20 cellular contexts compared by ENCODE assay signal in the genomic region with DNA sequence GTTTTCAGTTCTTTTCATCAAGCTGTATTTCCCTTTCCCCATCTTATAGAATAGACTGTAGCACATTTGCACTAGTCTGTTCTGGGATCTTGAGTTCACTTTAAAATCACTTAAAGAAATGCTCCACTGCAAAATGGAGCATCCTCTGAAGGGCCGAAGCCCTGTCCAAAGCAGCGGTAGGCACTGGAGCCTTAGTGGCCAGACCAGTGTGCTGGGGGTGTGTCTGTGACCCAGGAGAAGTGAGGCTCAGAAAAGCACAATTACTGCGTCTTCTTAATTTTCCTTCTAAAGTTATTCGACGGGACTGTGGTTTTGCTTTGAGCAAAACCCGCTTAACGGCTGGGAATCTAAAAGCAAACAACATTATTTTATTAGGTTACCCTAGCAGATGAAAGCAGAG.
DNase-seq lines count a peak whose midpoint lies in the region; ATAC-seq and TF ChIP-seq lines count a peak whose summit lies in the region.
"Had no signal": no experiment of that assay in that cellular context is flagged by ENCODE, and none has a peak within 500 bp of the region (broad histone marks: within the 10 kb centered on the region; RNA-seq: fewer than 3 reads in every experiment).

No MANE protein-coding gene starts in this region.

- peaks cover 8% of the 10 kb centered on the region for H3K4me1 ChIP-seq in mesendoderm (ENCODE audit: control insufficient read depth, low read depth, low read length)
- H3K4me1 ChIP-seq in OCI-LY7 (ENCODE audit: insufficient read depth, low read length, poor library complexity, severe bottlenecking), result no peaks in the 10 kb centered on the region
- H3K4me1 ChIP-seq in uterus, result no peaks in the 10 kb centered on the region
- H3K4me1 ChIP-seq: BE2C had no signal

- no peak for ATAC-seq in GM18505 (IDR thresholded peaks at IDR 0.05; ENCODE audit: unreplicated experiment)
- no peak for ATAC-seq in GM18909 (IDR thresholded peaks at IDR 0.05; ENCODE audit: poor library complexity, unreplicated experiment)
- ATAC-seq: GM23338, K562 had no signal

- H3K36me3 ChIP-seq in mesendoderm (ENCODE audit: control insufficient read depth, insufficient read depth, low read length), result no peaks in the 10 kb centered on the region
- no peaks in the 10 kb centered on the region for H3K36me3 ChIP-seq in OCI-LY7 (ENCODE audit: insufficient read depth, low read length)
- no peaks in the 10 kb centered on the region for H3K36me3 ChIP-seq in uterus

- no peak for TF ChIP-seq POLR2A in GM18505 (IDR thresholded peaks at IDR 0.05; ENCODE audit: borderline replicate concordance, extremely low read depth, insufficient read depth, insufficient read length)
- no peak for TF ChIP-seq POLR2A in uterus (IDR thresholded peaks at IDR 0.05)

- no peak overlapping the region for H2BK15ac ChIP-seq in mesendoderm (replicated peaks; ENCODE audit: low read depth)

- H4K5ac ChIP-seq in mesendoderm (ENCODE audit: low read length), result no peak overlapping the region

- no CpG with 5 or more reads among the region's 7 CpGs for WGBS in mesendoderm (ENCODE audit: extremely low coverage, insufficient coverage, low lambda C conversion rate)

- H2BK5ac ChIP-seq in mesendoderm (ENCODE audit: low read length), result no peak overlapping the region

- TF ChIP-seq CTCF in VCaP (conservative IDR thresholded peaks at IDR 0.05) (no peak), OCI-LY7 (conservative IDR thresholded peaks at IDR 0.05; ENCODE audit: low read length) (no peak), uterus (IDR thresholded peaks at IDR 0.05) (no peak)

- no peak overlapping the region for H2BK120ac ChIP-seq in mesendoderm (ENCODE audit: low read depth, low read length)

- POLR2A ChIA-PET in OCI-LY7 (lab: Charles Lee), result interaction anchor here (0.6 kb wide), 2 partner anchors 33 to 178 kb away, joined by 3 to 4 read pairs; no protein-coding TSS in a partner anchor

- no peak overlapping the region for H2AFZ ChIP-seq in OCI-LY7 (ENCODE audit: low read length)
- H2AFZ ChIP-seq: GM23338 had no signal

- H3K79me1 ChIP-seq in mesendoderm (ENCODE audit: low read length), result no peaks in the 10 kb centered on the region

- CTCF ChIA-PET in OCI-LY7 (lab: Charles Lee; ENCODE audit: unreplicated experiment), result no interaction called here

- H3K27me3 ChIP-seq in mesendoderm (ENCODE audit: insufficient read depth, low read length, poor library complexity) (no peaks in the 10 kb centered on the region), uterus (peaks cover 0 to 3% of the 10 kb centered on the region in 2 donors)
- H3K27me3 ChIP-seq: BE2C had no signal

- H3K9me3 ChIP-seq in OCI-LY7 (ENCODE audit: low read length) (no peaks in the 10 kb centered on the region), uterus (no peaks in the 10 kb centered on the region)
- H3K9me3 ChIP-seq: BE2C had no signal

- H3K27ac ChIP-seq in VCaP (peak overlapping the region; percentile 62), mesendoderm (ENCODE audit: low read depth, low read length) (no peak overlapping the region), OCI-LY7 (ENCODE audit: low read depth, low read length, poor library complexity, severe bottlenecking) (no peak overlapping the region), uterus (no peak overlapping the region)
- H3K27ac ChIP-seq: HL-60 had no signal

- H3K23ac ChIP-seq in mesendoderm (ENCODE audit: low read length), result no peak overlapping the region

- intact Hi-C loops in OCI-LY7 (cut with micrococcal nuclease; ENCODE audit: unreplicated experiment), result no loop called here
- intact Hi-C loops in uterus (cut with DNase I; ENCODE audit: low total_unique reads), result no loop called here

- no peaks in the 10 kb centered on the region for H3K9me2 ChIP-seq in OCI-LY7 (ENCODE audit: insufficient read depth, low read length)

- H3K4me2 ChIP-seq in mesendoderm (ENCODE audit: low read length) (no peak overlapping the region), OCI-LY7 (ENCODE audit: low read length) (no peak overlapping the region)
- H3K4me2 ChIP-seq: GM23338 had no signal

- H3K56ac ChIP-seq in mesendoderm (ENCODE audit: low read length), result no peak overlapping the region

- H3K18ac ChIP-seq in mesendoderm (ENCODE audit: low read length), result peak overlapping the region; percentile 30

- DNase-seq in DMS79 treated with DMSO at 0.1 percent for 48 hours (lab: John Stamatoyannopoulos, UW) (peak; percentile 87), NCI-H187 treated with DMSO at 0.1 percent for 48 hours (lab: John Stamatoyannopoulos, UW) (peak; percentile 20), mesendoderm (no peak), OCI-LY7 (ENCODE audit: low spot score) (no peak), uterus (no peak)
- DNase-seq: ACHN; BE2C; C1 segment of cervical spinal cord; CD4-positive, CD25-positive, alpha-beta regulatory T cell; CD8-positive, alpha-beta memory T cell; COR-L47; GF-D8; HCEC 1CT; IMR-90 had no signal

- no peak overlapping the region for H4K8ac ChIP-seq in mesendoderm (ENCODE audit: low read depth, low read length)

- BruUV-seq in OCI-LY7 (replicated peaks; lab: Mats Ljungman, UMichigan), result no TSS peak

- H4K20me1 ChIP-seq in OCI-LY7 (ENCODE audit: insufficient read depth, low read length), result no peaks in the 10 kb centered on the region

- H3K4me3 ChIP-seq in mesendoderm (ENCODE audit: low read length), result no peak overlapping the region
- no peak overlapping the region for H3K4me3 ChIP-seq in OCI-LY7 (ENCODE audit: low read depth, low read length, poor library complexity, severe bottlenecking)
- no peak overlapping the region for H3K4me3 ChIP-seq in uterus
- H3K4me3 ChIP-seq: GM23338, K562 had no signal

- H2AK5ac ChIP-seq in mesendoderm (ENCODE audit: low read length), result no peak overlapping the region

- no peak overlapping the region for H3K4ac ChIP-seq in mesendoderm (ENCODE audit: low read depth, low read length)

- H3K79me2 ChIP-seq in mesendoderm (ENCODE audit: control insufficient read depth, insufficient read depth, low read length) (no peaks in the 10 kb centered on the region), OCI-LY7 (ENCODE audit: insufficient read depth, low read depth, low read length) (no peaks in the 10 kb centered on the region)

- H3K9ac ChIP-seq in mesendoderm (ENCODE audit: low read length), result no peak overlapping the region

Comparison
In these comparisons a context has a peak if more than half of its experiments do, and no peak if none do; other contexts are left out.
1. DNase-seq: peak in DMS79 treated with DMSO at 0.1 percent for 48 hours (single experiment) and NCI-H187 treated with DMSO at 0.1 percent for 48 hours (single experiment); none in mesendoderm (single experiment), OCI-LY7 (single experiment) and uterus (0 of 2).